28 cellular contexts compared by ENCODE assay signal in the genomic region with DNA sequence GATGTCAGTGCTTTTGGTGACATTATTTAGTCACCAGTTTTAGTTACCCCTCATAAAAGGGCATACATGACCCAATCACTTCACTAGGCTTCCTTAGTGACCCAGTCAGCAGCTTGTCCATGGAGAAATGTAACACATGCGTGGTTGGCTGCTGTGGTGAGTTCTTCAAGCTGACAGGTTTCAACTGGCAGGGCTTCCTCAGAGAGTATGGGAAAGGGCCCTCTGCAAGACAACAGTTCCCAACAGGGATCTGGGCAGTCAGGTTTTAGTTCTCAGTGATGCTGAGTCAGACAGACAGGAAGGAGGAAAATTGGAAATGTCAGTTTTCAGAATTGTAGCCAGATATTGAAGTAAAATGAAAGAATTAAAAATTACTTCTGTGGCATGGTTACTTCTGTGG.
DNase-seq lines count a peak whose midpoint lies in the region; ATAC-seq, FAIRE-seq and TF ChIP-seq lines count a peak whose summit lies in the region.
"Had no signal": no experiment of that assay in that cellular context is flagged by ENCODE, and none has a peak within 500 bp of the region (broad histone marks: within the 10 kb centered on the region; RNA-seq: fewer than 3 reads in every experiment).

No MANE protein-coding gene starts in this region.

- H4K8ac ChIP-seq in H1 (ENCODE audit: extremely low read depth, insufficient read depth, low read length), result no peak overlapping the region

- H3K4me1 Mint-ChIP-seq in activated CD8-positive, alpha-beta memory T cell treated with anti-CD3 and anti-CD28 coated beads, Interleukin-2, amount 10 ng/mL, durations not matched to agents 7 days and 5 days, result peaks cover 3% of the 10 kb centered on the region
- H3K4me1 Mint-ChIP-seq in HFFc6 (ENCODE audit: low read depth) (no peaks in the 10 kb centered on the region), endothelial cell (ENCODE audit: unreplicated experiment) (peaks cover 3% of the 10 kb centered on the region)
- H3K4me1 Mint-ChIP-seq: activated naive CD4-positive, alpha-beta T cell treated with anti-CD3 and anti-CD28 coated beads, Interleukin-2, amount 50 U/mL, for 24 hours; naive B cell had no signal

- no peak overlapping the region for H4K91ac ChIP-seq in H1 (replicated peaks; ENCODE audit: insufficient read length, low read length)

- no peaks in the 10 kb centered on the region for H3K79me1 ChIP-seq in H1 (ENCODE audit: low read depth, low read length)

- H3K27ac ChIP-seq in H1 (ENCODE audit: low read depth, low read length), result no peak overlapping the region
- H3K27ac ChIP-seq: prostate gland, sigmoid colon, upper lobe of left lung had no signal

- H2BK5ac ChIP-seq in H1 (ENCODE audit: low read depth, low read length), result 0 out of 2 replicates have a peak overlapping the region, but pooled peaks have one; percentile 13

- TF ChIP-seq POLR2A in H1 (IDR thresholded peaks at IDR 0.05; ENCODE audit: control extremely low read depth in 1 of 2, low read depth in 2 of 2, low read length in 2 of 2), result no peak

- H3K9me3 Mint-ChIP-seq in activated CD8-positive, alpha-beta memory T cell treated with anti-CD3 and anti-CD28 coated beads, Interleukin-2, amount 10 ng/mL, durations not matched to agents 7 days and 5 days (ENCODE audit: low read depth), result no peaks in the 10 kb centered on the region
- H3K9me3 Mint-ChIP-seq in HFFc6 (no peaks in the 10 kb centered on the region), endothelial cell (ENCODE audit: unreplicated experiment) (no peaks in the 10 kb centered on the region)
- H3K9me3 Mint-ChIP-seq: activated naive CD4-positive, alpha-beta T cell treated with anti-CD3 and anti-CD28 coated beads, Interleukin-2, amount 50 U/mL, for 24 hours; activated T-helper 2 cell treated with anti-CD3 and anti-CD28 coated beads, Interferon-gamma antibody, Interleukin-2, Interleukin-4, amounts not matched to agents 10 μg/mL and 5 μg/mL and 100 μg/mL, durations not matched to agents 14 hours and 24 hours and 36 hours; naive B cell had no signal

- no peak overlapping the region for H3K4ac ChIP-seq in H1 (replicated peaks; ENCODE audit: insufficient read length, low read depth, low read length)

- no peak for TF ChIP-seq RAD21 in H1 (IDR thresholded peaks at IDR 0.05 in 1 of 2, conservative IDR thresholded peaks at IDR 0.05 in 1 of 2; ENCODE audit: low read depth in 2 of 2, low read length in 2 of 2)

- H3K14ac ChIP-seq in H1 (ENCODE audit: insufficient read length), result no peak overlapping the region

- no peak overlapping the region for H3K23ac ChIP-seq in H1 (ENCODE audit: insufficient read length)

- H3K4me1 ChIP-seq in H1 (replicated peaks in 1 of 4; ENCODE audit: control insufficient read depth in 3 of 4, insufficient read depth in 4 of 4, low read length in 3 of 4), result peaks cover 2 to 23% (median 14%) of the 10 kb centered on the region in 4 experiments; a peak in 6 of 7 replicates
- H3K4me1 ChIP-seq: prostate gland, sigmoid colon, upper lobe of left lung had no signal

- no peaks in the 10 kb centered on the region for H3K79me2 ChIP-seq in H1 (ENCODE audit: control insufficient read depth in 1 of 2, insufficient read depth in 2 of 2, low read length in 2 of 2)

- peak overlapping the region; percentile 18; the same call in 1 of the 2 replicates for H2BK12ac ChIP-seq in H1 (ENCODE audit: low read depth, low read length)

- H2BK120ac ChIP-seq in H1 (replicated peaks; ENCODE audit: low read depth, low read length), result peak overlapping the region; percentile 73

- H3K4me3 Mint-ChIP-seq in activated CD8-positive, alpha-beta memory T cell treated with anti-CD3 and anti-CD28 coated beads, Interleukin-2, amount 10 ng/mL, durations not matched to agents 7 days and 5 days, result no peak overlapping the region
- H3K4me3 Mint-ChIP-seq in HFFc6 (no peak overlapping the region), endothelial cell (ENCODE audit: unreplicated experiment) (no peak overlapping the region)
- H3K4me3 Mint-ChIP-seq: activated CD8-positive, alpha-beta T cell treated with anti-CD3 and anti-CD28 coated beads, Interleukin-2, amount 10 ng/mL, durations not matched to agents 7 days and 5 days; activated naive CD4-positive, alpha-beta T cell treated with anti-CD3 and anti-CD28 coated beads, Interleukin-2, amount 50 U/mL, for 24 hours; naive B cell had no signal

- no peaks in the 10 kb centered on the region for H3K27me3 ChIP-seq in H1 (replicated peaks in 1 of 4; ENCODE audit: control insufficient read depth in 3 of 4, extremely low read depth in 1 of 4, insufficient read depth in 3 of 4, low read length in 3 of 4)
- H3K27me3 ChIP-seq: sigmoid colon, upper lobe of left lung had no signal

- no peak overlapping the region for H4K5ac ChIP-seq in H1 (ENCODE audit: insufficient read length, low read depth, low read length)

- H3K27me3 Mint-ChIP-seq in activated CD8-positive, alpha-beta memory T cell treated with anti-CD3 and anti-CD28 coated beads, Interleukin-2, amount 10 ng/mL, durations not matched to agents 7 days and 5 days, result no peaks in the 10 kb centered on the region
- peaks cover 4% of the 10 kb centered on the region for H3K27me3 Mint-ChIP-seq in HFFc6 (ENCODE audit: insufficient read depth)
- no peaks in the 10 kb centered on the region for H3K27me3 Mint-ChIP-seq in endothelial cell (ENCODE audit: unreplicated experiment)
- H3K27me3 Mint-ChIP-seq: activated naive CD4-positive, alpha-beta T cell treated with anti-CD3 and anti-CD28 coated beads, Interleukin-2, amount 50 U/mL, for 24 hours; naive B cell had no signal

- no peaks in the 10 kb centered on the region for H3K36me3 Mint-ChIP-seq in activated CD8-positive, alpha-beta memory T cell treated with anti-CD3 and anti-CD28 coated beads, Interleukin-2, amount 10 ng/mL, durations not matched to agents 7 days and 5 days
- no peaks in the 10 kb centered on the region for H3K36me3 Mint-ChIP-seq in HFFc6 (ENCODE audit: low read depth)
- H3K36me3 Mint-ChIP-seq in endothelial cell (ENCODE audit: low read depth, unreplicated experiment), result no peaks in the 10 kb centered on the region
- H3K36me3 Mint-ChIP-seq: activated naive CD4-positive, alpha-beta T cell treated with anti-CD3 and anti-CD28 coated beads, Interleukin-2, amount 50 U/mL, for 24 hours; naive B cell had no signal

- peak overlapping the region; percentile 25; the same call in 1 of the 2 replicates for H3K18ac ChIP-seq in H1 (ENCODE audit: extremely low read depth, low read length)

- H3K23me2 ChIP-seq in H1 (ENCODE audit: low read depth, low read length), result no peaks in the 10 kb centered on the region

- no peak for TF ChIP-seq CTCF in H1 (IDR thresholded peaks at IDR 0.05; ENCODE audit: control extremely low read depth in 1 of 3, insufficient read depth in 1 of 3, low read depth in 1 of 3, low read length in 3 of 3)
- no peak for TF ChIP-seq CTCF in HFFc6 (IDR thresholded peaks at IDR 0.05)
- TF ChIP-seq CTCF in endothelial cell (IDR thresholded peaks at IDR 0.05; ENCODE audit: unreplicated experiment), result no peak

- no peaks in the 10 kb centered on the region for H3K36me3 ChIP-seq in H1 (ENCODE audit: control insufficient read depth in 2 of 4, insufficient read depth in 4 of 4, low read length in 3 of 4)
- H3K36me3 ChIP-seq: prostate gland, sigmoid colon, upper lobe of left lung had no signal

- ATAC-seq in activated CD8-positive, alpha-beta memory T cell treated with anti-CD3 and anti-CD28 coated beads, Interleukin-2, amount 10 ng/mL, durations not matched to agents 7 days and 5 days, result peak; percentile 39
- ATAC-seq: activated CD8-positive, alpha-beta T cell treated with anti-CD3 and anti-CD28 coated beads, Interleukin-2, amount 10 ng/mL, durations not matched to agents 7 days and 5 days; K562; left ventricle myocardium superior; Panc1 had no signal

- no peak overlapping the region for H3K4me2 ChIP-seq in H1 (ENCODE audit: insufficient read depth in 1 of 2, low read depth in 2 of 2, low read length in 2 of 2)

- H3K9me3 ChIP-seq in H1 (ENCODE audit: insufficient read depth in 2 of 2, low read depth in 1 of 2, low read length in 1 of 2), result no peaks in the 10 kb centered on the region
- H3K9me3 ChIP-seq: prostate gland, sigmoid colon, upper lobe of left lung had no signal

- WGBS in H1 (ENCODE audit: extremely low coverage in 1 of 2, insufficient coverage in 1 of 2, insufficient read length in 1 of 2, insufficient replicate concordance in 2 of 2, low coverage in 1 of 2, low lambda C conversion rate in 2 of 2, missing lambda C conversion rate in 1 of 2), 2 experiments, result 75% methylated on average over 1 of the region's 1 CpG; no CpG with 5 or more reads in 1 of the 2 experiments

- no peaks in the 10 kb centered on the region for H4K20me1 ChIP-seq in H1 (replicated peaks in 1 of 2; ENCODE audit: control insufficient read depth in 1 of 2, insufficient read depth in 2 of 2, low read length in 2 of 2)

- no peak overlapping the region; the same call in 1 of the 2 replicates for H2BK15ac ChIP-seq in H1 (ENCODE audit: low read length)

- H2AFZ ChIP-seq in H1 (ENCODE audit: low read length), result no peak overlapping the region

- no peak for FAIRE-seq in H1 (lab: Jason Lieb, UNC)
- FAIRE-seq: K562 had no signal

- 0 out of 2 replicates have a peak overlapping the region, but pooled peaks have one; percentile 11 for H2BK20ac ChIP-seq in H1 (ENCODE audit: low read length)

- H3K56ac ChIP-seq in H1 (replicated peaks; ENCODE audit: insufficient read length, low read depth, low read length), result no peak overlapping the region

- POLR2A ChIA-PET in H1 (lab: Charles Lee; ENCODE audit: partially characterized antibody), result interaction anchor here (0.8 kb wide), 1 partner anchor 9 kb away, joined by 3 read pairs; no protein-coding TSS in a partner anchor

- H3K27ac Mint-ChIP-seq in activated CD8-positive, alpha-beta memory T cell treated with anti-CD3 and anti-CD28 coated beads, Interleukin-2, amount 10 ng/mL, durations not matched to agents 7 days and 5 days, result no peak overlapping the region
- H3K27ac Mint-ChIP-seq in HFFc6, result no peak overlapping the region
- H3K27ac Mint-ChIP-seq in endothelial cell (ENCODE audit: unreplicated experiment), result no peak overlapping the region
- H3K27ac Mint-ChIP-seq: activated CD8-positive, alpha-beta T cell treated with anti-CD3 and anti-CD28 coated beads, Interleukin-2, amount 10 ng/mL, durations not matched to agents 7 days and 5 days; activated naive CD4-positive, alpha-beta T cell treated with anti-CD3 and anti-CD28 coated beads, Interleukin-2, amount 50 U/mL, for 24 hours; activated T-helper 2 cell treated with anti-CD3 and anti-CD28 coated beads, Interferon-gamma antibody, Interleukin-2, Interleukin-4, amounts not matched to agents 10 μg/mL and 5 μg/mL and 100 μg/mL, durations not matched to agents 14 hours and 24 hours and 36 hours; naive B cell had no signal

- peak; percentile 46 for DNase-seq in activated CD8-positive, alpha-beta memory T cell treated with anti-CD3 and anti-CD28 coated beads, Interleukin-2, amount 10 ng/mL, durations not matched to agents 7 days and 5 days
- DNase-seq in activated CD8-positive, alpha-beta memory T cell treated with anti-CD3 and anti-CD28 coated beads, Interleukin-2, amount 50 U/mL, for 4 hours, result no peak
- DNase-seq in H1 (ENCODE audit: low read depth in 1 of 2, low spot score in 2 of 2) (no peak), myocyte (ENCODE audit: low read depth) (peak; percentile 32), HFFc6 (no peak), NCI-H187 (lab: John Stamatoyannopoulos, UW) (no peak), endothelial cell (ENCODE audit: low spot score) (no peak), putamen (ENCODE audit: low spot score) (no peak)
- DNase-seq: activated CD8-positive, alpha-beta T cell treated with anti-CD3 and anti-CD28 coated beads, Interleukin-2, amount 10 ng/mL, durations not matched to agents 7 days and 5 days; activated T-cell treated with anti-CD3 and anti-CD28 coated beads for 4 hours; amniotic stem cell; DND-41; GF-D8; islet precursor cell; left ventricle myocardium superior; naive B cell; NCI-H1105 treated with DMSO at 0.1 percent for 48 hours; NCI-H2029; NCI-H226; SIG-M5; sigmoid colon; stimulated activated CD4-positive, alpha-beta T cell treated with anti-CD3 and anti-CD28 coated beads, Interleukin-4, amount 100 ng/mL, for 1 hour; upper lobe of left lung had no signal

- TF ChIP-seq EP300 in H1 (IDR thresholded peaks at IDR 0.05; ENCODE audit: borderline replicate concordance in 1 of 2, low read depth in 2 of 2, low read length in 2 of 2), result no peak

- no peak overlapping the region for H3K4me3 ChIP-seq in H1 (ENCODE audit: extremely low read depth in 1 of 4, insufficient read depth in 2 of 4, low read depth in 3 of 4, low read length in 4 of 4)
- H3K4me3 ChIP-seq: K562, prostate gland, sigmoid colon, upper lobe of left lung had no signal

- H2AK5ac ChIP-seq in H1 (ENCODE audit: low read depth, low read length), result 0 out of 2 replicates have a peak overlapping the region, but pooled peaks have one; percentile 66

- no peak overlapping the region for H3K9ac ChIP-seq in H1 (replicated peaks in 1 of 4; ENCODE audit: extremely low read depth in 1 of 4, low read depth in 3 of 4, low read length in 3 of 4)

- CTCF ChIA-PET in activated CD8-positive, alpha-beta memory T cell treated with anti-CD3 and anti-CD28 coated beads, Interleukin-2, amount 10 ng/mL, durations not matched to agents 7 days and 5 days (lab: Charles Lee), result no interaction called here
- CTCF ChIA-PET in H1 (lab: Charles Lee; ENCODE audit: partially characterized antibody), result interaction anchor here (1.4 kb wide), 1 partner anchor 42 kb away, joined by 3 read pairs; no protein-coding TSS in a partner anchor

Comparison
In these comparisons a context has a peak if more than half of its experiments do, and no peak if none do; other contexts are left out.
1. DNase-seq: peak in activated CD8-positive, alpha-beta memory T cell treated with anti-CD3 and anti-CD28 coated beads, Interleukin-2, amount 10 ng/mL, durations not matched to agents 7 days and 5 days (single experiment) and myocyte (single experiment); none in activated CD8-positive, alpha-beta memory T cell treated with anti-CD3 and anti-CD28 coated beads, Interleukin-2, amount 50 U/mL, for 4 hours (single experiment), H1 (0 of 2), HFFc6 (single experiment), NCI-H187 (0 of 2), endothelial cell (single experiment) and putamen (single experiment).